In the genomic region with DNA sequence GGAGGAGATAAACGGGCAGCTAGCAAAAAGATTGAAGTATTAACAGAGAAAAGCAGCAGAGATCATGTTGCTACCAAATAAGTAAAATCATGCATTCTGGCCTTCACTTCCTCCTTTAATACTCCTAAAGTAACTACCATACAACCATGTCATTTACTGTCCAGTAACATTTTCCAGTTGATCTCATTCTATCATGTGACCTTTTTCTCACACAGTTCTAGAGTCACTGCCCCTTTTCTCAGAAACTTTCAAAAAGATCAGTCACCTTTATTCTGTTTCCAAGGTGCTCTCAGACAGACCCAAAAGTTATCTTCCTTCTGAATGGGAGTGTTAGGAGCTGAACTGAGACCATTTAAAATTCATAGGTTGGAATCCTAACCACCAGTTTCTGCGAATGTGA, we compare ENCODE assay signal across 17 cellular contexts.
DNase-seq lines count a peak whose midpoint lies in the region; ATAC-seq lines count a peak whose summit lies in the region.
"Had no signal": no experiment of that assay in that cellular context is flagged by ENCODE, and none has a peak within 500 bp of the region (broad histone marks: within the 10 kb centered on the region; RNA-seq: fewer than 3 reads in every experiment).

No MANE protein-coding gene starts in this region.

- POLR2A ChIA-PET in activated CD4-positive, alpha-beta T cell treated with anti-CD3 and anti-CD28 coated beads for 36 hours (lab: Charles Lee): no interaction called here
- POLR2A ChIA-PET in activated CD4-positive, alpha-beta T cell treated with anti-CD3 and anti-CD28 coated beads, Interleukin-2, amount 10 ng/mL, durations not matched to agents 7 days and 5 days (lab: Charles Lee): no interaction called here

- H3K27ac Mint-ChIP-seq in activated CD4-positive, alpha-beta T cell treated with anti-CD3 and anti-CD28 coated beads for 36 hours: no peak overlapping the region
- H3K27ac Mint-ChIP-seq in activated CD4-positive, alpha-beta T cell treated with anti-CD3 and anti-CD28 coated beads, Interleukin-2, amount 10 ng/mL, durations not matched to agents 7 days and 5 days: no peak overlapping the region
- no peak overlapping the region for H3K27ac Mint-ChIP-seq in activated naive CD8-positive, alpha-beta T cell treated with anti-CD3 and anti-CD28 coated beads, Interleukin-2, amount 50 U/mL, for 24 hours
- H3K27ac Mint-ChIP-seq in activated naive CD8-positive, alpha-beta T cell treated with anti-CD3 and anti-CD28 coated beads for 36 hours: no peak overlapping the region
- no peak overlapping the region for H3K27ac Mint-ChIP-seq in stimulated activated effector memory CD8-positive, alpha-beta T cell treated with anti-CD3 and anti-CD28 coated beads, Interleukin-12 subunit alpha, Interleukin-12 subunit beta, amount 100 ng/mL, for 72 hours
- peak overlapping the region in 1 of 2 donors; percentile 95 for H3K27ac Mint-ChIP-seq in stimulated activated naive CD8-positive, alpha-beta T cell treated with anti-CD3 and anti-CD28 coated beads, Interleukin-15, amount 100 ng/mL, for 72 hours
- H3K27ac Mint-ChIP-seq: CD14-positive monocyte, HFFc6 had no signal

- CTCF ChIA-PET in activated CD4-positive, alpha-beta T cell treated with anti-CD3 and anti-CD28 coated beads for 36 hours (lab: Charles Lee): no interaction called here
- CTCF ChIA-PET in activated CD4-positive, alpha-beta T cell treated with anti-CD3 and anti-CD28 coated beads, Interleukin-2, amount 10 ng/mL, durations not matched to agents 7 days and 5 days (lab: Charles Lee): no interaction called here

- H3K9me3 Mint-ChIP-seq in activated CD4-positive, alpha-beta T cell treated with anti-CD3 and anti-CD28 coated beads for 36 hours (ENCODE audit: low read depth): no peaks in the 10 kb centered on the region
- no peaks in the 10 kb centered on the region for H3K9me3 Mint-ChIP-seq in activated CD4-positive, alpha-beta T cell treated with anti-CD3 and anti-CD28 coated beads, Interleukin-2, amount 10 ng/mL, durations not matched to agents 7 days and 5 days
- no peaks in the 10 kb centered on the region for H3K9me3 Mint-ChIP-seq in activated naive CD8-positive, alpha-beta T cell treated with anti-CD3 and anti-CD28 coated beads, Interleukin-2, amount 50 U/mL, for 24 hours
- no peaks in the 10 kb centered on the region for H3K9me3 Mint-ChIP-seq in activated naive CD8-positive, alpha-beta T cell treated with anti-CD3 and anti-CD28 coated beads for 36 hours
- H3K9me3 Mint-ChIP-seq in stimulated activated effector memory CD8-positive, alpha-beta T cell treated with anti-CD3 and anti-CD28 coated beads, Interleukin-12 subunit alpha, Interleukin-12 subunit beta, amount 100 ng/mL, for 72 hours: no peaks in the 10 kb centered on the region
- no peaks in the 10 kb centered on the region for H3K9me3 Mint-ChIP-seq in stimulated activated naive CD8-positive, alpha-beta T cell treated with anti-CD3 and anti-CD28 coated beads, Interleukin-15, amount 100 ng/mL, for 72 hours
- H3K9me3 Mint-ChIP-seq: CD4-positive, alpha-beta memory T cell had no signal

- no peak overlapping the region for H3K4me3 Mint-ChIP-seq in activated CD4-positive, alpha-beta T cell treated with anti-CD3 and anti-CD28 coated beads for 36 hours
- H3K4me3 Mint-ChIP-seq in activated CD4-positive, alpha-beta T cell treated with anti-CD3 and anti-CD28 coated beads, Interleukin-2, amount 10 ng/mL, durations not matched to agents 7 days and 5 days: no peak overlapping the region
- no peak overlapping the region for H3K4me3 Mint-ChIP-seq in activated naive CD8-positive, alpha-beta T cell treated with anti-CD3 and anti-CD28 coated beads, Interleukin-2, amount 50 U/mL, for 24 hours
- H3K4me3 Mint-ChIP-seq in activated naive CD8-positive, alpha-beta T cell treated with anti-CD3 and anti-CD28 coated beads for 36 hours: no peak overlapping the region
- no peak overlapping the region for H3K4me3 Mint-ChIP-seq in stimulated activated effector memory CD8-positive, alpha-beta T cell treated with anti-CD3 and anti-CD28 coated beads, Interleukin-12 subunit alpha, Interleukin-12 subunit beta, amount 100 ng/mL, for 72 hours
- no peak overlapping the region for H3K4me3 Mint-ChIP-seq in stimulated activated naive CD8-positive, alpha-beta T cell treated with anti-CD3 and anti-CD28 coated beads, Interleukin-15, amount 100 ng/mL, for 72 hours
- H3K4me3 Mint-ChIP-seq: CD14-positive monocyte; CD4-positive, alpha-beta memory T cell; HFFc6 had no signal

- intact Hi-C loops in activated CD4-positive, alpha-beta T cell treated with anti-CD3 and anti-CD28 coated beads for 36 hours (cut with DNase I, micrococcal nuclease): no loop called here

- H3K36me3 Mint-ChIP-seq in activated CD4-positive, alpha-beta T cell treated with anti-CD3 and anti-CD28 coated beads for 36 hours (ENCODE audit: low read depth): no peaks in the 10 kb centered on the region
- no peaks in the 10 kb centered on the region for H3K36me3 Mint-ChIP-seq in activated CD4-positive, alpha-beta T cell treated with anti-CD3 and anti-CD28 coated beads, Interleukin-2, amount 10 ng/mL, durations not matched to agents 7 days and 5 days (ENCODE audit: low read depth)
- H3K36me3 Mint-ChIP-seq in activated naive CD8-positive, alpha-beta T cell treated with anti-CD3 and anti-CD28 coated beads, Interleukin-2, amount 50 U/mL, for 24 hours (ENCODE audit: low read depth): no peaks in the 10 kb centered on the region
- H3K36me3 Mint-ChIP-seq in activated naive CD8-positive, alpha-beta T cell treated with anti-CD3 and anti-CD28 coated beads for 36 hours: no peaks in the 10 kb centered on the region
- H3K36me3 Mint-ChIP-seq in stimulated activated effector memory CD8-positive, alpha-beta T cell treated with anti-CD3 and anti-CD28 coated beads, Interleukin-12 subunit alpha, Interleukin-12 subunit beta, amount 100 ng/mL, for 72 hours: no peaks in the 10 kb centered on the region
- H3K36me3 Mint-ChIP-seq: CD14-positive monocyte; CD4-positive, alpha-beta memory T cell had no signal

- peak; percentile 55 for ATAC-seq in activated CD4-positive, alpha-beta T cell treated with anti-CD3 and anti-CD28 coated beads for 36 hours
- peak; percentile 71 for ATAC-seq in activated naive CD8-positive, alpha-beta T cell treated with anti-CD3 and anti-CD28 coated beads, Interleukin-2, amount 50 U/mL, for 24 hours
- ATAC-seq in stimulated activated effector memory CD8-positive, alpha-beta T cell treated with anti-CD3 and anti-CD28 coated beads, Interleukin-12 subunit alpha, Interleukin-12 subunit beta, amount 100 ng/mL, for 72 hours: peak; percentile 51
- ATAC-seq in stimulated activated naive CD8-positive, alpha-beta T cell treated with anti-CD3 and anti-CD28 coated beads, Interleukin-15, amount 100 ng/mL, for 72 hours: peak; percentile 72
- ATAC-seq in GM21515 (IDR thresholded peaks at IDR 0.05; ENCODE audit: unreplicated experiment): no peak

- H3K4me1 Mint-ChIP-seq in activated CD4-positive, alpha-beta T cell treated with anti-CD3 and anti-CD28 coated beads for 36 hours: peaks cover 2% of the 10 kb centered on the region
- H3K4me1 Mint-ChIP-seq in activated CD4-positive, alpha-beta T cell treated with anti-CD3 and anti-CD28 coated beads, Interleukin-2, amount 10 ng/mL, durations not matched to agents 7 days and 5 days: no peaks in the 10 kb centered on the region
- H3K4me1 Mint-ChIP-seq in activated naive CD8-positive, alpha-beta T cell treated with anti-CD3 and anti-CD28 coated beads, Interleukin-2, amount 50 U/mL, for 24 hours: peaks cover 8% of the 10 kb centered on the region
- peaks cover 8% of the 10 kb centered on the region for H3K4me1 Mint-ChIP-seq in activated naive CD8-positive, alpha-beta T cell treated with anti-CD3 and anti-CD28 coated beads for 36 hours
- no peaks in the 10 kb centered on the region for H3K4me1 Mint-ChIP-seq in stimulated activated effector memory CD8-positive, alpha-beta T cell treated with anti-CD3 and anti-CD28 coated beads, Interleukin-12 subunit alpha, Interleukin-12 subunit beta, amount 100 ng/mL, for 72 hours
- H3K4me1 Mint-ChIP-seq in stimulated activated naive CD8-positive, alpha-beta T cell treated with anti-CD3 and anti-CD28 coated beads, Interleukin-15, amount 100 ng/mL, for 72 hours: peaks cover 12% of the 10 kb centered on the region
- H3K4me1 Mint-ChIP-seq: CD14-positive monocyte had no signal

- no peak for DNase-seq in activated CD4-positive, alpha-beta T cell treated with anti-CD3 and anti-CD28 coated beads for 36 hours
- DNase-seq in activated CD4-positive, alpha-beta T cell treated with anti-CD3 and anti-CD28 coated beads, Interleukin-2, amount 10 ng/mL, durations not matched to agents 7 days and 5 days: no peak
- DNase-seq in activated naive CD8-positive, alpha-beta T cell treated with anti-CD3 and anti-CD28 coated beads, Interleukin-2, amount 50 U/mL, for 24 hours: no peak
- DNase-seq in activated naive CD8-positive, alpha-beta T cell treated with anti-CD3 and anti-CD28 coated beads for 36 hours: no peak
- DNase-seq in stimulated activated effector memory CD8-positive, alpha-beta T cell treated with anti-CD3 and anti-CD28 coated beads, Interleukin-12 subunit alpha, Interleukin-12 subunit beta, amount 100 ng/mL, for 72 hours (ENCODE audit: low spot score in 2 of 2): no peak
- no peak for DNase-seq in stimulated activated naive CD8-positive, alpha-beta T cell treated with anti-CD3 and anti-CD28 coated beads, Interleukin-15, amount 100 ng/mL, for 72 hours
- DNase-seq in NCI-H2227 (lab: John Stamatoyannopoulos, UW; ENCODE audit: unreplicated experiment): no peak
- DNase-seq: 8988T; CD4-positive, alpha-beta memory T cell; DMS153; DMS79; GDM1; HCEC 1CT; HFFc6; IMR-90 had no signal

- no peaks in the 10 kb centered on the region for H3K27me3 Mint-ChIP-seq in activated CD4-positive, alpha-beta T cell treated with anti-CD3 and anti-CD28 coated beads for 36 hours
- peaks cover 6% of the 10 kb centered on the region for H3K27me3 Mint-ChIP-seq in activated CD4-positive, alpha-beta T cell treated with anti-CD3 and anti-CD28 coated beads, Interleukin-2, amount 10 ng/mL, durations not matched to agents 7 days and 5 days
- H3K27me3 Mint-ChIP-seq in activated naive CD8-positive, alpha-beta T cell treated with anti-CD3 and anti-CD28 coated beads, Interleukin-2, amount 50 U/mL, for 24 hours: peaks cover 4% of the 10 kb centered on the region
- H3K27me3 Mint-ChIP-seq in activated naive CD8-positive, alpha-beta T cell treated with anti-CD3 and anti-CD28 coated beads for 36 hours: peaks cover 6% of the 10 kb centered on the region
- H3K27me3 Mint-ChIP-seq in stimulated activated naive CD8-positive, alpha-beta T cell treated with anti-CD3 and anti-CD28 coated beads, Interleukin-15, amount 100 ng/mL, for 72 hours: peaks cover 10% of the 10 kb centered on the region
